18 cellular contexts compared by ENCODE assay signal in the genomic region with DNA sequence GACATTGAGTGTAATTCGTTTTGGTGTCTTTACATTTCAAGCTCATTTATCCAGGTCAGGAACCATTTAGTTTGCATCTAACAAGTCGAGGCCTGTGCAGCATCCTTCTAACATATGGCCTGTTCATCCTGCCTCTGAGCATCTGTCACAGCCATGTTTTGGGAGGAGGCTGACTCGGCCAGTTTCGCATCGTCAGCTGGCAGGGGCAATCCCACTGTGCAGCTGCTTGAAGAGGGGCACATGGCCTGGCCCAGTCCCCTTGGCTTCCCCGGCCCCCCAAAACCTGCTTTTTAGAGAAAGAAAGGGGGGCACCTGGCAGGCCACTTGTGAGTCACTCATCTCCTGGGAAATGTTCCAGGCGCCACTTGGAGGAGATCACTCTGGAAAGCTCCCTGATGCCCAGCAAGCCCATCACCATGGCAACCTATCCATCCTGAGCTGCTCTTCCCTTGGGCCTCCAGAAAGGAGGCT. TPM values are rescaled to one million over a fixed set of nuclear protein-coding genes. Genes with fewer than 3 reads are reported as not detected.
A peak's percentile ranks its signal among the peaks of the same experiment; 100 is the strongest.
DNase-seq lines count a peak whose midpoint lies in the region; ATAC-seq, FAIRE-seq and TF ChIP-seq lines count a peak whose summit lies in the region.
"Had no signal": no experiment of that assay in that cellular context is flagged by ENCODE, and none has a peak within 500 bp of the region (broad histone marks: within the 10 kb centered on the region; RNA-seq: fewer than 3 reads in every experiment).

No MANE protein-coding gene starts in this region.

- TF ChIP-seq EP300 in K562 (IDR thresholded peaks at IDR 0.05; ENCODE audit: low read length), result no peak

- H3K9me3 ChIP-seq in K562 (replicated peaks; ENCODE audit: control insufficient read depth, insufficient read depth, low read depth, low read length) (no peaks in the 10 kb centered on the region), heart right ventricle (peaks cover 0 to 4% (median 0%) of the 10 kb centered on the region in 11 donors)
- H3K9me3 ChIP-seq: suprapubic skin had no signal

- no peaks in the 10 kb centered on the region for H3K36me3 ChIP-seq in K562 (ENCODE audit: control insufficient read depth, insufficient read depth, low read length)
- peaks cover 0 to 5% (median 0%) of the 10 kb centered on the region in 9 donors for H3K36me3 ChIP-seq in heart right ventricle
- H3K36me3 ChIP-seq: cardiac muscle cell, suprapubic skin had no signal

- TF ChIP-seq CTCF in K562 (IDR thresholded peaks at IDR 0.05 in 2 of 3, conservative IDR thresholded peaks at IDR 0.05 in 1 of 3; ENCODE audit: insufficient read depth in 2 of 3, low read depth in 1 of 3, low read length in 3 of 3), result no peak
- no peak for TF ChIP-seq CTCF in heart right ventricle (IDR thresholded peaks at IDR 0.05)

- H3K27me3 ChIP-seq in K562 (ENCODE audit: control insufficient read depth in 2 of 2, insufficient read depth in 2 of 2, low read length in 2 of 2) (peaks cover 12 to 25% of the 10 kb centered on the region in 2 experiments; a peak in 4 of 5 replicates), heart right ventricle (peaks cover 0 to 30% (median 0%) of the 10 kb centered on the region in 7 donors)
- H3K27me3 ChIP-seq: cardiac muscle cell, suprapubic skin had no signal

- POLR2A ChIA-PET in K562 (lab: Yijun Ruan, JAX), result interaction anchor here (1.0 to 2.2 kb wide), 4 partner anchors 10 to 30 kb away, joined by 3 to 7 read pairs (median 4); no protein-coding TSS in a partner anchor

- H3K4me1 Mint-ChIP-seq in T-helper 2 cell treated with Interferon-gamma antibody and Interleukin-4, amounts not matched to agents 5 μg/mL and 100 μg/mL, for 36 hours (ENCODE audit: low read depth), result peaks cover 7% of the 10 kb centered on the region
- H3K4me1 Mint-ChIP-seq: activated B cell treated with CpG ODN at 0.5 μM for 24 hours had no signal

- 56% methylated on average over 7 of the region's 7 CpGs for WGBS in K562 (ENCODE audit: insufficient coverage, low coverage, missing lambda C conversion rate)
- 89 to 91% methylated on average over 7 of the region's 7 CpGs for WGBS in heart right ventricle, 2 donors

- H3K27me3 Mint-ChIP-seq in T-helper 2 cell treated with Interferon-gamma antibody and Interleukin-4, amounts not matched to agents 5 μg/mL and 100 μg/mL, for 36 hours (ENCODE audit: low read depth), result peaks cover 42% of the 10 kb centered on the region

- no peak overlapping the region for H2AFZ ChIP-seq in K562 (ENCODE audit: low read depth, low read length)

- H3K27ac Mint-ChIP-seq in T-helper 2 cell treated with Interferon-gamma antibody and Interleukin-4, amounts not matched to agents 5 μg/mL and 100 μg/mL, for 36 hours, result no peak overlapping the region
- H3K27ac Mint-ChIP-seq: activated B cell treated with CpG ODN at 0.5 μM for 24 hours; CD4-positive, alpha-beta memory T cell; effector memory CD8-positive, alpha-beta T cell had no signal

- no peak overlapping the region for H3K9ac ChIP-seq in K562 (ENCODE audit: insufficient read depth in 1 of 2, low read depth in 2 of 2, low read length in 2 of 2)

- no peak for TF ChIP-seq RAD21 in K562 (CRISPR knock-in tag; conservative IDR thresholded peaks at IDR 0.05 in 1 of 2, IDR thresholded peaks at IDR 0.05 in 1 of 2)

- no TSS peak for BruUV-seq in K562 (replicated peaks; lab: Mats Ljungman, UMichigan)

- H3K9me3 Mint-ChIP-seq in T-helper 2 cell treated with Interferon-gamma antibody and Interleukin-4, amounts not matched to agents 5 μg/mL and 100 μg/mL, for 36 hours, result no peaks in the 10 kb centered on the region
- H3K9me3 Mint-ChIP-seq: activated B cell treated with CpG ODN at 0.5 μM for 24 hours; CD4-positive, alpha-beta memory T cell; effector memory CD8-positive, alpha-beta T cell had no signal

- no peak overlapping the region for H3K4me2 ChIP-seq in K562 (ENCODE audit: insufficient read depth, low read length)

- intact Hi-C loops in K562 (cut with micrococcal nuclease) (no loop called here), heart right ventricle (cut with DNase I) (no loop called here)

- FAIRE-seq in K562 (lab: Jason Lieb, UNC), result no peak
- FAIRE-seq: frontal cortex had no signal

- CTCF ChIA-PET in K562 (lab: Yijun Ruan, JAX; ENCODE audit: low intra/inter-chr PET ratio), result no interaction called here

- H3K4me1 ChIP-seq in K562 (replicated peaks in 1 of 2; ENCODE audit: control insufficient read depth in 2 of 2, insufficient read depth in 2 of 2, low read length in 2 of 2) (peaks cover 8 to 9% of the 10 kb centered on the region in 2 experiments), heart right ventricle (peaks cover 0 to 5% (median under 1%) of the 10 kb centered on the region in 9 donors)

- H3K27ac ChIP-seq in K562 (ENCODE audit: extremely low read depth, low read depth, low read length), result no peak overlapping the region
- H3K27ac ChIP-seq in heart right ventricle, result no peak overlapping the region
- H3K27ac ChIP-seq: 22Rv1, cardiac muscle cell, suprapubic skin had no signal

- ATAC-seq in K562 (no peak), heart right ventricle (no peak), HG03039 (IDR thresholded peaks at IDR 0.05; ENCODE audit: unreplicated experiment) (no peak)
- ATAC-seq: effector memory CD8-positive, alpha-beta T cell had no signal

- in situ Hi-C loops in K562 (cut with MboI), result no loop called here

- DNase-seq in DMS53 (lab: John Stamatoyannopoulos, UW) (peak; percentile 20), DMS53 treated with DMSO at 0.1 percent for 48 hours (lab: John Stamatoyannopoulos, UW; ENCODE audit: unreplicated experiment) (no peak), NCI-H446 (lab: John Stamatoyannopoulos, UW) (peak; percentile 87 to 93), K562 (ENCODE audit: extremely low read depth in 1 of 4, low spot score in 3 of 4) (no peak), occipital lobe (lab: John Stamatoyannopoulos, UW) (peak; percentile 69), heart right ventricle (no peak)
- no peak for DNase-seq in T-helper 2 cell treated with Interferon-gamma antibody and Interleukin-4, amounts not matched to agents 5 μg/mL and 100 μg/mL, for 36 hours (ENCODE audit: low spot score)
- DNase-seq: activated B cell treated with CpG ODN at 0.5 μM for 24 hours; activated naive CD4-positive, alpha-beta T cell treated with Interleukin-2 at 50 U/mL for 16 hours; CD4-positive, alpha-beta memory T cell; effector memory CD8-positive, alpha-beta T cell; NCI-H2081 treated with DMSO at 0.1 percent for 48 hours; nephron progenitor cell had no signal

- H3K36me3 Mint-ChIP-seq in T-helper 2 cell treated with Interferon-gamma antibody and Interleukin-4, amounts not matched to agents 5 μg/mL and 100 μg/mL, for 36 hours (ENCODE audit: low read depth), result peaks cover 4% of the 10 kb centered on the region

- no peaks in the 10 kb centered on the region for H3K79me2 ChIP-seq in K562 (ENCODE audit: control insufficient read depth, insufficient read depth, low read length)

- no peaks in the 10 kb centered on the region for H3K9me1 ChIP-seq in K562 (ENCODE audit: control insufficient read depth, insufficient read depth, low read length)

- no peak for TF ChIP-seq POLR2A in K562 (conservative IDR thresholded peaks at IDR 0.05)

- no peak overlapping the region for H3K4me3 Mint-ChIP-seq in T-helper 2 cell treated with Interferon-gamma antibody and Interleukin-4, amounts not matched to agents 5 μg/mL and 100 μg/mL, for 36 hours
- H3K4me3 Mint-ChIP-seq: activated B cell treated with CpG ODN at 0.5 μM for 24 hours; CD4-positive, alpha-beta memory T cell; effector memory CD8-positive, alpha-beta T cell; nephron progenitor cell had no signal

- H3K4me3 ChIP-seq in K562, result no peak overlapping the region
- H3K4me3 ChIP-seq in heart right ventricle, result no peak overlapping the region
- H3K4me3 ChIP-seq: cardiac muscle cell, suprapubic skin had no signal

- H4K20me1 ChIP-seq in K562 (replicated peaks; ENCODE audit: control insufficient read depth, insufficient read depth, low read length), result peaks cover 7% of the 10 kb centered on the region; the same call in 1 of the 2 replicates

TF ChIP-seq in K562, 482 proteins besides CTCF, POLR2A, EP300 and RAD21:
- TF ChIP-seq RFX1 (IDR thresholded peaks at IDR 0.05) (peak; percentile 64), ETV1 (tag; conservative IDR thresholded peaks at IDR 0.05; ENCODE audit: low read depth) (no peak)
- TF ChIP-seq, protein P1, sequence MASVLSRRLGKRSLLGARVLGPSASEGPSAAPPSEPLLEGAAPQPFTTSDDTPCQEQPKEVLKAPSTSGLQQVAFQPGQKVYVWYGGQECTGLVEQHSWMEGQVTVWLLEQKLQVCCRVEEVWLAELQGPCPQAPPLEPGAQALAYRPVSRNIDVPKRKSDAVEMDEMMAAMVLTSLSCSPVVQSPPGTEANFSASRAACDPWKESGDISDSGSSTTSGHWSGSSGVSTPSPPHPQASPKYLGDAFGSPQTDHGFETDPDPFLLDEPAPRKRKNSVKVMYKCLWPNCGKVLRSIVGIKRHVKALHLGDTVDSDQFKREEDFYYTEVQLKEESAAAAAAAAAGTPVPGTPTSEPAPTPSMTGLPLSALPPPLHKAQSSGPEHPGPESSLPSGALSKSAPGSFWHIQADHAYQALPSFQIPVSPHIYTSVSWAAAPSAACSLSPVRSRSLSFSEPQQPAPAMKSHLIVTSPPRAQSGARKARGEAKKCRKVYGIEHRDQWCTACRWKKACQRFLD (CRISPR knock-in tag; IDR thresholded peaks at IDR 0.05), result no peak
TF ChIP-seq in K562: peak in this region for 1.

RNA-seq across cellular contexts. Expression of gene BCAR1, which starts 31.4 kb away (rescaled TPM):
- 30.5 and 82.5 TPM in 2 replicates for total RNA-seq in K562 (2011; cell fraction: chromatin; rRNA removed; ENCODE audit: low replicate concordance)
- total RNA-seq in K562 (2011; cell fraction: nucleolus; rRNA removed), result 37.8 and 38.7 TPM in 2 replicates
- total RNA-seq in K562 (2011; cell fraction: nucleoplasm; rRNA removed), result 29.8 and 32.0 TPM in 2 replicates
- total RNA-seq in K562 (2014; rRNA removed) (14.1 and 16.0 TPM in 2 replicates), K562 (2014; rRNA removed; fragmentation: Illumina TruSeq; extraction: Trizol) (1.1 and 1.7 TPM in 2 replicates), K562 (2015; rRNA removed; fragmentation: Illumina TruSeq; extraction: Trizol) (7.2 and 8.8 TPM in 2 replicates), K562 (2021) (25.6 and 26.3 TPM in 2 replicates), occipital lobe (15.4 TPM), heart right ventricle (10 to 100 TPM; 56.1 to 85.2 (median 72.4) TPM)
- polyA plus RNA-seq in K562 (2011; rRNA removed) (3.6 and 6.0 TPM in 2 replicates), K562 (2014; fragmentation: Illumina TruSeq; extraction: Trizol) (3.4 and 11.4 TPM in 2 replicates), K562 (2014; fragmentation: Nextera tagmentation; extraction: Ambion mirVana) (under 1 TPM; 0.10 to 0.13 TPM), K562 (2014; rRNA removed) (9.8 and 10.5 TPM in 2 replicates), heart right ventricle (10 to 100 TPM; 54.6 to 65.8 TPM)
- 3.6 and 13.5 TPM in 2 replicates for polyA plus RNA-seq in K562 (2011; cell fraction: cytosol; rRNA removed)
- 21.5 and 40.4 TPM in 2 replicates for polyA plus RNA-seq in K562 (2011; cell fraction: nucleus; rRNA removed)
- 14.6 and 20.3 TPM in 2 replicates for polyA plus RNA-seq in K562 (2012)
- 5.7 and 5.9 TPM in 2 replicates for polyA minus RNA-seq in K562 (2011; rRNA and poly(A)+ RNA removed)
- 6.9 and 14.9 TPM in 2 replicates for polyA minus RNA-seq in K562 (2011; cell fraction: cytosol; rRNA and poly(A)+ RNA removed)
- polyA minus RNA-seq in K562 (2011; cell fraction: nucleus; rRNA and poly(A)+ RNA removed), result 16.6 and 18.6 TPM in 2 replicates
- total RNA-seq: activated B cell treated with CpG ODN at 0.5 μM for 24 hours had no signal

Comparison
In these comparisons a context has a peak if more than half of its experiments do, and no peak if none do; other contexts are left out.
1. DNase-seq: peak in DMS53 (single experiment), NCI-H446 (2 of 2) and occipital lobe (single experiment); none in DMS53 treated with DMSO at 0.1 percent for 48 hours (single experiment), K562 (0 of 4), heart right ventricle (0 of 2) and T-helper 2 cell treated with Interferon-gamma antibody and Interleukin-4, amounts not matched to agents 5 μg/mL and 100 μg/mL, for 36 hours (single experiment).